11 cellular contexts compared by ENCODE assay signal in genomic region chr1:11729498-11730428, GRCh38. TPM values are rescaled to one million over a fixed set of nuclear protein-coding genes. Genes with fewer than 3 reads are reported as not detected.
DNase-seq lines count a peak whose midpoint lies in the region; ATAC-seq, FAIRE-seq and TF ChIP-seq lines count a peak whose summit lies in the region.
"Had no signal": no experiment of that assay in that cellular context is flagged by ENCODE, and none has a peak within 500 bp of the region (broad histone marks: within the 10 kb centered on the region; RNA-seq: fewer than 3 reads in every experiment).

No MANE protein-coding gene starts in this region.

- dilution Hi-C loops in mammary epithelial cell (cut with HindIII; ENCODE audit: low sequenced_read_pairs), result loop anchor here (10.0 kb wide), 1 partner anchor 135 kb away; no protein-coding TSS in a partner anchor

- H3K4me3 Mint-ChIP-seq in astrocyte (ENCODE audit: unreplicated experiment), result no peak overlapping the region
- H3K4me3 Mint-ChIP-seq in natural killer cell treated with Interleukin-12 subunit alpha and Interleukin-12 subunit beta and Interleukin-15 and Interleukin-18, amount 100 ng/mL, for 72 hours, result peak overlapping the region; percentile 94

- H3K4me2 ChIP-seq in DND-41 (ENCODE audit: insufficient read depth, low read length) (peak overlapping the region; percentile 22; the same call in 1 of the 2 replicates), Loucy (ENCODE audit: low read depth, low read length, poor library complexity, severe bottlenecking) (peak overlapping the region; percentile 74), astrocyte (ENCODE audit: low read length) (peak overlapping the region; percentile 1), mammary epithelial cell (ENCODE audit: insufficient read depth, low read depth, low read length) (no peak overlapping the region)

- H3K4me1 ChIP-seq in DND-41 (ENCODE audit: insufficient read depth, low read length) (peaks cover 32% of the 10 kb centered on the region), Loucy (ENCODE audit: insufficient read depth, low read length, poor library complexity, severe bottlenecking) (peaks cover 38% of the 10 kb centered on the region), astrocyte (ENCODE audit: insufficient read depth, low read length) (peaks cover 16% of the 10 kb centered on the region), mammary epithelial cell (ENCODE audit: insufficient read depth, low read length) (peaks cover 9% of the 10 kb centered on the region)

- H3K4me3 ChIP-seq in DND-41 (ENCODE audit: low read depth in 1 of 2, low read length in 2 of 2), result no peak overlapping the region
- H3K4me3 ChIP-seq in Loucy (ENCODE audit: low read length, poor library complexity, severe bottlenecking), result peak overlapping the region; percentile 65
- H3K4me3 ChIP-seq in astrocyte (ENCODE audit: insufficient read depth, low read depth, low read length), result no peak overlapping the region
- no peak overlapping the region for H3K4me3 ChIP-seq in mammary epithelial cell (replicated peaks in 1 of 3; ENCODE audit: insufficient read depth in 1 of 3, low read depth in 2 of 3, low read length in 3 of 3)
- H3K4me3 ChIP-seq: lung had no signal

- no peaks in the 10 kb centered on the region for H3K9me3 Mint-ChIP-seq in astrocyte (ENCODE audit: unreplicated experiment)
- H3K9me3 Mint-ChIP-seq in natural killer cell treated with Interleukin-12 subunit alpha and Interleukin-12 subunit beta and Interleukin-15 and Interleukin-18, amount 100 ng/mL, for 72 hours, result no peaks in the 10 kb centered on the region

- H3K27ac ChIP-seq in DND-41 (ENCODE audit: low read length) (no peak overlapping the region), astrocyte (ENCODE audit: low read depth, low read length) (no peak overlapping the region), mammary epithelial cell (ENCODE audit: insufficient read depth, low read depth, low read length) (no peak overlapping the region)

- no peaks in the 10 kb centered on the region for H3K79me2 ChIP-seq in DND-41 (ENCODE audit: insufficient read depth, low read length)
- no peaks in the 10 kb centered on the region for H3K79me2 ChIP-seq in Loucy (ENCODE audit: insufficient read depth, low read length)
- H3K79me2 ChIP-seq in astrocyte (ENCODE audit: insufficient read depth, low read length), result no peaks in the 10 kb centered on the region
- H3K79me2 ChIP-seq in mammary epithelial cell (ENCODE audit: insufficient read depth, low read length), result no peaks in the 10 kb centered on the region

- BruUV-seq in mammary epithelial cell (replicated peaks; lab: Mats Ljungman, UMichigan), result no TSS peak

- intact Hi-C loops in mammary epithelial cell (cut with micrococcal nuclease), result no loop called here

- peaks cover 23% of the 10 kb centered on the region for H3K4me1 Mint-ChIP-seq in astrocyte (ENCODE audit: low read depth, unreplicated experiment)
- H3K4me1 Mint-ChIP-seq in natural killer cell treated with Interleukin-12 subunit alpha and Interleukin-12 subunit beta and Interleukin-15 and Interleukin-18, amount 100 ng/mL, for 72 hours (ENCODE audit: low read depth in 2 of 2), result peaks cover 41 to 47% of the 10 kb centered on the region in 2 donors

- no peaks in the 10 kb centered on the region for H3K9me3 ChIP-seq in DND-41 (ENCODE audit: insufficient read depth, low read length, severe bottlenecking)
- no peaks in the 10 kb centered on the region for H3K9me3 ChIP-seq in Loucy (ENCODE audit: insufficient read depth, low read depth, low read length)
- H3K9me3 ChIP-seq in astrocyte (ENCODE audit: insufficient read depth, low read depth, low read length), result no peaks in the 10 kb centered on the region
- no peaks in the 10 kb centered on the region for H3K9me3 ChIP-seq in mammary epithelial cell (replicated peaks; ENCODE audit: insufficient read depth, low read length)

- H3K36me3 ChIP-seq in DND-41 (ENCODE audit: insufficient read depth, low read length), result no peaks in the 10 kb centered on the region
- no peaks in the 10 kb centered on the region for H3K36me3 ChIP-seq in Loucy (ENCODE audit: insufficient read depth, low read length)
- H3K36me3 ChIP-seq in astrocyte (ENCODE audit: insufficient read depth, low read length), result no peaks in the 10 kb centered on the region
- H3K36me3 ChIP-seq in mammary epithelial cell (ENCODE audit: insufficient read depth, low read length), result no peaks in the 10 kb centered on the region

- FAIRE-seq in astrocyte (lab: Jason Lieb, UNC), result no peak

- no peaks in the 10 kb centered on the region for H3K27me3 ChIP-seq in DND-41 (ENCODE audit: insufficient read depth, low read length, poor library complexity)
- no peaks in the 10 kb centered on the region for H3K27me3 ChIP-seq in Loucy (ENCODE audit: insufficient read depth, low read length, poor library complexity, severe bottlenecking)
- peaks cover 2% of the 10 kb centered on the region for H3K27me3 ChIP-seq in astrocyte (ENCODE audit: insufficient read depth, low read length)
- H3K27me3 ChIP-seq in mammary epithelial cell (ENCODE audit: insufficient read depth, low read length), result no peaks in the 10 kb centered on the region

- H3K9me2 ChIP-seq in Loucy (replicated peaks; ENCODE audit: low read depth, low read length), result no peaks in the 10 kb centered on the region

- DNase-seq in DND-41, result no peak
- DNase-seq in astrocyte (ENCODE audit: low read depth), result no peak
- no peak for DNase-seq in natural killer cell treated with Interleukin-12 subunit alpha and Interleukin-12 subunit beta and Interleukin-15 and Interleukin-18, amount 100 ng/mL, for 72 hours (ENCODE audit: low spot score)
- no peak for DNase-seq in mammary epithelial cell
- DNase-seq in ecto neural progenitor cell (ENCODE audit: low spot score), result no peak
- DNase-seq: activated CD4-positive, CD25-positive, alpha-beta regulatory T cell treated with anti-CD3 and anti-CD28 coated beads, Interleukin-2, amount 50 U/mL, for 72 hours; NCI-H1105 treated with DMSO at 0.1 percent for 48 hours had no signal

- no peaks in the 10 kb centered on the region; the same call in 1 of the 2 replicates for H3F3A ChIP-seq in Loucy (ENCODE audit: low read depth)

- no peak for TF ChIP-seq CTCF in DND-41 (IDR thresholded peaks at IDR 0.05; ENCODE audit: borderline replicate concordance, extremely low read depth, low read length, poor library complexity, severe bottlenecking)
- TF ChIP-seq CTCF in Loucy (conservative IDR thresholded peaks at IDR 0.05; ENCODE audit: low read length), result no peak
- no peak for TF ChIP-seq CTCF in astrocyte (IDR thresholded peaks at IDR 0.05; ENCODE audit: insufficient read depth, low read depth, low read length)
- TF ChIP-seq CTCF in mammary epithelial cell (conservative IDR thresholded peaks at IDR 0.05 in 1 of 2, IDR thresholded peaks at IDR 0.05 in 1 of 2; ENCODE audit: extremely low read depth in 1 of 2, insufficient read depth in 1 of 2, low read depth in 1 of 2, low read length in 2 of 2), result no peak

- 90% methylated on average over 23 of the region's 26 CpGs for WGBS in mammary epithelial cell (ENCODE audit: low coverage, missing lambda C conversion rate)

- H3K36me3 Mint-ChIP-seq in astrocyte (ENCODE audit: low read depth, unreplicated experiment), result no peaks in the 10 kb centered on the region
- no peaks in the 10 kb centered on the region for H3K36me3 Mint-ChIP-seq in natural killer cell treated with Interleukin-12 subunit alpha and Interleukin-12 subunit beta and Interleukin-15 and Interleukin-18, amount 100 ng/mL, for 72 hours

- H4K20me1 ChIP-seq in DND-41 (ENCODE audit: insufficient read depth, low read length) (no peaks in the 10 kb centered on the region; the same call in 1 of the 2 replicates), Loucy (ENCODE audit: insufficient read depth, low read length, poor library complexity, severe bottlenecking) (no peaks in the 10 kb centered on the region), astrocyte (ENCODE audit: insufficient read depth, low read length) (no peaks in the 10 kb centered on the region), mammary epithelial cell (ENCODE audit: insufficient read depth, low read length) (no peaks in the 10 kb centered on the region)

- H3K27ac Mint-ChIP-seq in astrocyte (ENCODE audit: unreplicated experiment), result peak overlapping the region; percentile 88
- peak overlapping the region; percentile 94 to 96 for H3K27ac Mint-ChIP-seq in natural killer cell treated with Interleukin-12 subunit alpha and Interleukin-12 subunit beta and Interleukin-15 and Interleukin-18, amount 100 ng/mL, for 72 hours

- H3K27me3 Mint-ChIP-seq in astrocyte (ENCODE audit: low read depth, unreplicated experiment), result peaks cover 4% of the 10 kb centered on the region
- H3K27me3 Mint-ChIP-seq in natural killer cell treated with Interleukin-12 subunit alpha and Interleukin-12 subunit beta and Interleukin-15 and Interleukin-18, amount 100 ng/mL, for 72 hours, result no peaks in the 10 kb centered on the region

- H3K9ac ChIP-seq in DND-41 (ENCODE audit: low read depth, low read length) (no peak overlapping the region), Loucy (ENCODE audit: low read depth, low read length, poor library complexity, severe bottlenecking) (peak overlapping the region; percentile 38), astrocyte (ENCODE audit: low read length) (no peak overlapping the region), mammary epithelial cell (ENCODE audit: insufficient read depth, low read length) (no peak overlapping the region)

- H2AFZ ChIP-seq in DND-41 (ENCODE audit: low read depth, low read length), result no peak overlapping the region
- no peak overlapping the region for H2AFZ ChIP-seq in Loucy (ENCODE audit: low read length)
- H2AFZ ChIP-seq in astrocyte (ENCODE audit: low read depth, low read length), result peak overlapping the region; percentile 39
- H2AFZ ChIP-seq in mammary epithelial cell (ENCODE audit: low read depth, low read length), result no peak overlapping the region

- ATAC-seq in DND-41 (ENCODE audit: insufficient read depth, low read depth) (no peak), HG02970 (IDR thresholded peaks at IDR 0.05; ENCODE audit: low FRiP score, unreplicated experiment) (no peak), HG03139 (IDR thresholded peaks at IDR 0.05; ENCODE audit: unreplicated experiment) (no peak)
- ATAC-seq in natural killer cell treated with Interleukin-12 subunit alpha and Interleukin-12 subunit beta and Interleukin-15 and Interleukin-18, amount 100 ng/mL, for 72 hours, result peak; percentile 43 to 48

- CTCF ChIA-PET in mammary epithelial cell (lab: Charles Lee; ENCODE audit: low non-redundant PET), result no interaction called here

- in situ Hi-C loops in mammary epithelial cell (cut with MboI; ENCODE audit: low sequenced_read_pairs in 2 of 2), result loop anchor here in 1 of 2 donors (10.0 kb wide), 1 partner anchor 485 kb away; no protein-coding TSS in a partner anchor

RNA-seq across cellular contexts. Expression of gene AGTRAP, which starts 6.2 kb away (rescaled TPM):
- total RNA-seq in astrocyte (38.7 and 46.3 TPM in 2 replicates), mammary epithelial cell (100 to 1,000 TPM; 105 to 109 TPM)
- total RNA-seq in natural killer cell treated with Interleukin-12 subunit alpha and Interleukin-12 subunit beta and Interleukin-15 and Interleukin-18, amount 100 ng/mL, for 72 hours, result 10 to 100 TPM; 40.3 to 52.0 TPM
- 120 TPM for polyA plus RNA-seq in mammary epithelial cell
- polyA minus RNA-seq in mammary epithelial cell, result 78.0 TPM

RNA-seq across cellular contexts. Expression of gene C1orf167, which starts 32.2 kb away (rescaled TPM):
- total RNA-seq in astrocyte (not detected in 2 replicates), mammary epithelial cell (not detected)
- not detected for total RNA-seq in natural killer cell treated with Interleukin-12 subunit alpha and Interleukin-12 subunit beta and Interleukin-15 and Interleukin-18, amount 100 ng/mL, for 72 hours
- not detected for polyA plus RNA-seq in mammary epithelial cell
- polyA minus RNA-seq in mammary epithelial cell, result not detected

RNA-seq across cellular contexts. Expression of gene DRAXIN, which starts 38.3 kb away (rescaled TPM):
- total RNA-seq in astrocyte, result 0.79 and 1.7 TPM in 2 replicates
- total RNA-seq in natural killer cell treated with Interleukin-12 subunit alpha and Interleukin-12 subunit beta and Interleukin-15 and Interleukin-18, amount 100 ng/mL, for 72 hours, result 10 to 100 TPM; 29.3 to 41.5 TPM
- total RNA-seq in mammary epithelial cell, result 1 to 10 TPM in 1 of 2 donors, under 1 TPM in 1; 0.07 to 6.3 TPM
- 0.07 TPM for polyA plus RNA-seq in mammary epithelial cell
- not detected for polyA minus RNA-seq in mammary epithelial cell

RNA-seq across cellular contexts. Expression of gene MAD2L2, which starts 48.8 kb away (rescaled TPM):
- total RNA-seq in astrocyte (29.3 and 30.1 TPM in 2 replicates), mammary epithelial cell (10 to 100 TPM; 44.5 to 45.9 TPM)
- 100 to 1,000 TPM; 115 to 153 TPM for total RNA-seq in natural killer cell treated with Interleukin-12 subunit alpha and Interleukin-12 subunit beta and Interleukin-15 and Interleukin-18, amount 100 ng/mL, for 72 hours
- polyA plus RNA-seq in mammary epithelial cell, result 57.7 TPM
- polyA minus RNA-seq in mammary epithelial cell, result 47.4 TPM

Comparison
In these comparisons a context has a peak if more than half of its experiments do, and no peak if none do; other contexts are left out.
1. ATAC-seq: peak in natural killer cell treated with Interleukin-12 subunit alpha and Interleukin-12 subunit beta and Interleukin-15 and Interleukin-18, amount 100 ng/mL, for 72 hours (2 of 2); none in DND-41 (single experiment), HG02970 (single experiment) and HG03139 (single experiment).
2. RNA of gene DRAXIN, which starts 38.3 kb away (total RNA-seq): 29.3 to 41.5 TPM in natural killer cell treated with Interleukin-12 subunit alpha and Interleukin-12 subunit beta and Interleukin-15 and Interleukin-18, amount 100 ng/mL, for 72 hours; 0.07 to 6.3 TPM in mammary epithelial cell and 0.79 to 1.7 TPM in astrocyte; every median in the first group is over 4 times any median in the second.